Comparison of ENCODE assay signal across 8 cellular contexts in genomic region chr7:78510580-78511188, GRCh38.
DNase-seq lines count a peak whose midpoint lies in the region; ATAC-seq and TF ChIP-seq lines count a peak whose summit lies in the region.

No MANE protein-coding gene starts in this region.

- intact Hi-C loops in Calu3 (cut with micrococcal nuclease; ENCODE audit: unreplicated experiment): loop anchor here (10.0 kb wide), 1 partner anchor 664 kb away; no protein-coding TSS in a partner anchor
- intact Hi-C loops in left ventricle myocardium inferior (cut with micrococcal nuclease): no loop called here

- H3K36me3 ChIP-seq in left ventricle myocardium inferior: no peaks in the 10 kb centered on the region

- no peak overlapping the region for H3K4me3 ChIP-seq in left ventricle myocardium inferior

- H3K36me3 Mint-ChIP-seq in Calu3 (ENCODE audit: insufficient read depth, unreplicated experiment): no peaks in the 10 kb centered on the region

- H3K9me3 ChIP-seq in left ventricle myocardium inferior (replicated peaks): no peaks in the 10 kb centered on the region

- CTCF ChIA-PET in Calu3 (lab: Charles Lee): interaction anchor here (0.6 kb wide), 1 partner anchor 666 kb away, joined by 4 read pairs; no protein-coding TSS in a partner anchor

- no peak overlapping the region for H3K27ac Mint-ChIP-seq in Calu3 (ENCODE audit: unreplicated experiment)

- H3K27ac ChIP-seq in left ventricle myocardium inferior (replicated peaks): no peak overlapping the region

- ATAC-seq in GM19328 (IDR thresholded peaks at IDR 0.05; ENCODE audit: unreplicated experiment) (peak; percentile 70), SK-N-SH treated with all-trans-retinoic acid at 6 μM for 48 hours (peak; percentile 95)

- BruUV-seq in Calu3 (replicated peaks; lab: Mats Ljungman, UMichigan): no TSS peak

- H3K9me3 Mint-ChIP-seq in Calu3 (ENCODE audit: low read depth, unreplicated experiment): no peaks in the 10 kb centered on the region

- no peaks in the 10 kb centered on the region for H3K4me1 ChIP-seq in left ventricle myocardium inferior

- H3K4me1 Mint-ChIP-seq in Calu3 (ENCODE audit: low read depth, unreplicated experiment): no peaks in the 10 kb centered on the region

- DNase-seq in Calu3 (peak; percentile 19), LHCN-M2 (ENCODE audit: low read depth) (peak; percentile 57), left ventricle myocardium inferior (no peak), smooth muscle cell of the brain vasculature (ENCODE audit: low read depth, low spot score) (peak; percentile 12), epidermal melanocyte (ENCODE audit: insufficient read length, low spot score) (no peak), NCI-H2196 treated with DMSO at 0.1 percent for 48 hours (lab: John Stamatoyannopoulos, UW; ENCODE audit: unreplicated experiment) (no peak)

- no peak overlapping the region for H3K4me3 Mint-ChIP-seq in Calu3 (ENCODE audit: low read depth, unreplicated experiment)

- TF ChIP-seq CTCF in Calu3 (IDR thresholded peaks at IDR 0.05; ENCODE audit: unreplicated experiment) (peak; percentile 43), left ventricle myocardium inferior (IDR thresholded peaks at IDR 0.05; ENCODE audit: borderline replicate concordance) (peak; percentile 66)

- no peaks in the 10 kb centered on the region for H3K27me3 Mint-ChIP-seq in Calu3 (ENCODE audit: unreplicated experiment)

- no peaks in the 10 kb centered on the region for H3K27me3 ChIP-seq in left ventricle myocardium inferior (ENCODE audit: low read depth)

TF ChIP-seq in SK-N-SH treated with all-trans-retinoic acid at 6 μM for 48 hours, 23 proteins besides CTCF, POLR2A, EP300 and RAD21:
- no peak for TF ChIP-seq OSR1 (CRISPR knock-in tag; IDR thresholded peaks at IDR 0.05)
- no peak for TF ChIP-seq TSHZ2 (CRISPR knock-in tag; IDR thresholded peaks at IDR 0.05)
- TF ChIP-seq POU6F1 (CRISPR knock-in tag; IDR thresholded peaks at IDR 0.05; ENCODE audit: borderline replicate concordance, low read depth): no peak
- TF ChIP-seq ZNF8 (CRISPR knock-in tag; IDR thresholded peaks at IDR 0.05): no peak
- no peak for TF ChIP-seq BACH2 (CRISPR knock-in tag; IDR thresholded peaks at IDR 0.05; ENCODE audit: borderline replicate concordance)
- no peak for TF ChIP-seq ZNF565 (CRISPR knock-in tag; conservative IDR thresholded peaks at IDR 0.05; ENCODE audit: low read depth)
- no peak for TF ChIP-seq CREB5 (CRISPR knock-in tag; IDR thresholded peaks at IDR 0.05; ENCODE audit: low read depth)
TF ChIP-seq in SK-N-SH treated with all-trans-retinoic acid at 6 μM for 48 hours: peak in this region for 0.

Comparison
In these comparisons a context has a peak if more than half of its experiments do, and no peak if none do; other contexts are left out.
1. DNase-seq: peak in Calu3 (single experiment), LHCN-M2 (single experiment) and smooth muscle cell of the brain vasculature (single experiment); none in left ventricle myocardium inferior (single experiment), epidermal melanocyte (single experiment) and NCI-H2196 treated with DMSO at 0.1 percent for 48 hours (single experiment).